In the genomic region with DNA sequence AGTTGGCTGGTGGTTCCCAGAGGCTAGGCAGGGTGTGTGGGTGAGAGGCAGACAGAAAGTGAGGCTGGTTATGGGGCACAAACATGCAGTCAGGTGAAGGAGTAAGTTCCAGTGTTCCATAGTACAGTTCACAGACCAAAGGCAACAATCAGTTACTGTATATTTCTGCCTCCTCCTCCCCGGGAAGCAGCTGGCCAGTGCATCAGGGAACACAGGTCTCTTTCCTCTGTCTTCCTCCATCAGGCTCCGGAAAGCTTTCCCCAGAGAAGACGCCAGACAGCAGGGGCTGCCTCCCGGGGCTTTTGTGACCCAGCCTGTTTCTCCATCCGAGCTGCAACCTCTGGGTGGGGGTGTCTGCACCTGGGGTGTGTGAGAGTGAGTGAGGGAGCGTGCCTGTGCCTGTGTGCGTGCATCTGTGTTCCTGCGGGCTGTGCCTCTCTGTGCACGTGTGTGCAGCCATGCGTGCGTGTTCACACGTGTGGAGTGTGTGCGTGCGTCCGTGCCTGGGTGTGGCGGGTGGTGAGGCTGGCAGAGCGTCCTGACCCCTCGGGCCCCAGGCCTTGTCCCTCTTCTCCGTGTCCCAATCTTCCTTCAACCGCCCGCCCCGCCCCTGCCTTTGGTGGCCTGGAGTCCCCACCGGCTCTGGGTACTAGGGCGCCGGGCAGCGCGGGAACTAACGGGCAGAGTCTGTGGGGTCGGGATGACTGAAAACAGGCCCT, we compare ENCODE assay signal across 8 cellular contexts.
DNase-seq lines count a peak whose midpoint lies in the region; ATAC-seq and TF ChIP-seq lines count a peak whose summit lies in the region.
"Not testable (repeated sequence)": the region's sequence is repeated elsewhere in the genome, so short reads cannot be mapped to it uniquely, and the experiment has no call there.

No MANE protein-coding gene starts in this region.

- CTCF ChIA-PET in CD8-positive, alpha-beta memory T cell (lab: Charles Lee) = not testable (repeated sequence)

- peak overlapping the region in 6 of 7 donors; percentile 25 to 76 (median 31) for H3K4me3 Mint-ChIP-seq in CD8-positive, alpha-beta memory T cell
- peak overlapping the region; percentile 22 to 54 for H3K4me3 Mint-ChIP-seq in activated T-cell treated with anti-CD3 and anti-CD28 coated beads, Interleukin-2, amount 50 U/mL, for 72 hours
- peak overlapping the region; percentile 19 to 77 (median 50) for H3K4me3 Mint-ChIP-seq in naive B cell

- not testable (repeated sequence) for H3K36me3 Mint-ChIP-seq in CD8-positive, alpha-beta memory T cell; activated T-cell treated with anti-CD3 and anti-CD28 coated beads, Interleukin-2, amount 50 U/mL, for 72 hours (ENCODE audit: insufficient read depth in 2 of 2); naive B cell

- not testable (repeated sequence) for H3K9me2 ChIP-seq in OCI-LY1 (ENCODE audit: low read depth, low read length)

- not testable (repeated sequence) for H2AFZ ChIP-seq in OCI-LY1 (ENCODE audit: low read length)

- H3K79me2 ChIP-seq in OCI-LY1 (ENCODE audit: insufficient read depth, low read length) = not testable (repeated sequence)

- H3K4me3 ChIP-seq in CD8-positive, alpha-beta memory T cell (ENCODE audit: low read length) = not testable (repeated sequence)
- H3K4me3 ChIP-seq in OCI-LY1 (ENCODE audit: low read depth, low read length, poor library complexity, severe bottlenecking) = peak overlapping the region; percentile 50
- H3K4me3 ChIP-seq in epithelial cell of proximal tubule (ENCODE audit: low read depth, low read length) = peak overlapping the region; percentile 35

- not testable (repeated sequence) for TF ChIP-seq CTCF in OCI-LY1 (IDR thresholded peaks at IDR 0.05; ENCODE audit: low read length); epithelial cell of proximal tubule (conservative IDR thresholded peaks at IDR 0.05; ENCODE audit: low read depth, low read length)

- peak; percentile 7 for ATAC-seq in GM19468 (IDR thresholded peaks at IDR 0.05; ENCODE audit: extremely low read depth, unreplicated experiment)
- ATAC-seq in HG03025 (IDR thresholded peaks at IDR 0.05; ENCODE audit: low FRiP score, unreplicated experiment) = peak; percentile 44
- peak; percentile 71 to 77 for ATAC-seq in activated T-cell treated with anti-CD3 and anti-CD28 coated beads, Interleukin-2, amount 50 U/mL, for 72 hours (replicated peaks in 1 of 2)
- peak; percentile 86 to 88 for ATAC-seq in naive B cell (ENCODE audit: low read depth in 2 of 2)

- POLR2A ChIA-PET in CD8-positive, alpha-beta memory T cell (lab: Charles Lee) = not testable (repeated sequence)

- not testable (repeated sequence) for H3K27ac Mint-ChIP-seq in CD8-positive, alpha-beta memory T cell; activated T-cell treated with anti-CD3 and anti-CD28 coated beads, Interleukin-2, amount 50 U/mL, for 72 hours
- H3K27ac Mint-ChIP-seq in naive B cell = peak overlapping the region in 5 of 6 donors; percentile 66 to 95 (median 72)

- not testable (repeated sequence) for H3K27me3 Mint-ChIP-seq in CD8-positive, alpha-beta memory T cell; activated T-cell treated with anti-CD3 and anti-CD28 coated beads, Interleukin-2, amount 50 U/mL, for 72 hours (ENCODE audit: low read depth); naive B cell

- peak overlapping the region; percentile 59; the same call in 1 of the 2 replicates for H3K9ac ChIP-seq in OCI-LY1 (ENCODE audit: low read length)

- H3K27me3 ChIP-seq in CD8-positive, alpha-beta memory T cell (ENCODE audit: insufficient read depth, low read length, poor library complexity, severe bottlenecking); OCI-LY1 (ENCODE audit: insufficient read depth, low read length): not testable (repeated sequence)

- H3K4me1 Mint-ChIP-seq in CD8-positive, alpha-beta memory T cell; activated T-cell treated with anti-CD3 and anti-CD28 coated beads, Interleukin-2, amount 50 U/mL, for 72 hours (ENCODE audit: low read depth); naive B cell: not testable (repeated sequence)

- H3K9me3 Mint-ChIP-seq in CD8-positive, alpha-beta memory T cell; activated T-cell treated with anti-CD3 and anti-CD28 coated beads, Interleukin-2, amount 50 U/mL, for 72 hours; naive B cell: not testable (repeated sequence)

- not testable (repeated sequence) for H3K27ac ChIP-seq in CD8-positive, alpha-beta memory T cell (ENCODE audit: low read depth, low read length)
- peak overlapping the region; percentile 91 for H3K27ac ChIP-seq in OCI-LY1 (ENCODE audit: low read depth, low read length, poor library complexity, severe bottlenecking)

- not testable (repeated sequence) for H3K9me3 ChIP-seq in CD8-positive, alpha-beta memory T cell (ENCODE audit: low read length); OCI-LY1 (ENCODE audit: low read length)

- peak overlapping the region; percentile 61 for H3K4me2 ChIP-seq in OCI-LY1 (ENCODE audit: low read length)

- not testable (repeated sequence) for H3F3A ChIP-seq in OCI-LY1 (ENCODE audit: insufficient read depth, low read length)

- H3K4me1 ChIP-seq in CD8-positive, alpha-beta memory T cell (ENCODE audit: insufficient read depth, low read length) = not testable (repeated sequence)
- H3K4me1 ChIP-seq in OCI-LY1 (ENCODE audit: insufficient read depth, low read length, severe bottlenecking) = peaks cover 71% of the 10 kb centered on the region

- H4K20me1 ChIP-seq in OCI-LY1 (ENCODE audit: insufficient read depth, low read length) = not testable (repeated sequence)

- DNase-seq in CD8-positive, alpha-beta memory T cell = peak in 3 of 5 donors; percentile 47 to 72 (median 58)
- peak; percentile 29 to 69 for DNase-seq in activated T-cell treated with anti-CD3 and anti-CD28 coated beads, Interleukin-2, amount 50 U/mL, for 72 hours
- not testable (repeated sequence) for DNase-seq in epithelial cell of proximal tubule (ENCODE audit: low read depth)
- peak; percentile 83 for DNase-seq in naive B cell
- peak; percentile 6 to 27 for DNase-seq in stimulated activated CD8-positive, alpha-beta memory T cell treated with anti-CD3 and anti-CD28 coated beads, Interleukin-2, amount 100 ng/mL, for 48 hours (ENCODE audit: low read depth in 2 of 2)

- H3K36me3 ChIP-seq in CD8-positive, alpha-beta memory T cell (ENCODE audit: insufficient read depth, low read length); OCI-LY1 (ENCODE audit: insufficient read depth, low read length): not testable (repeated sequence)

Comparison
In these comparisons a context has a peak if more than half of its experiments do, and no peak if none do; other contexts are left out.
1. ATAC-seq: peak in every context shown above with its lines; median percentile 87 in naive B cell; 74 in activated T-cell treated with anti-CD3 and anti-CD28 coated beads, Interleukin-2, amount 50 U/mL, for 72 hours; 44 in HG03025; 7 in GM19468.